ENCODE assay signal across 8 cellular contexts in the genomic region with DNA sequence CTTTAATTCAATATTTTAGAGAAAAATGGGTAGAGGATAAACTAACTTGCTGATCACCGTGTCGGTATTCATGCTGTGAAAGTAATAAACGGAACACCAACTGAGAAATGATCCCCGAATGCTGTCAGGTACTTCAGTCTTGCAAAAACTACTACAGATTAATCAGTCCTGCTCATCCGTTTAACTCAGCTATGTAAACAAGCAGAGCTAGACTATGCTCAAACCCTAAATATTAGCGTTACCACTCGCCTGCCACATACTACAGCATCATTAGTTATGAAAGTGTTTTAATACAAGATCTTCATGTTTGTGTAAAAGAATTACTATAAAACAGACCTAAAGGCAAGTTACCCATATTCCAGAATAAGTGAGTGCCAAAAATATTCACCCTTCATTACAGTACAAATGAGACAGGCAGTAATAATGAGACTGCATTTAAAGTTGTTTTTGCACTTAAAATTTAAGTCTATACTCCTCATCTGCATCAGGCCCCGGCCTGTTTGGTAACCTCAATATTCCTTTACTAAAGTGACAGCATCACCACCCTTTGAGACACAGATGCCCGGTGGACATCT. TPM values are rescaled to one million over a fixed set of nuclear protein-coding genes. Genes with fewer than 3 reads are reported as not detected.
A peak's percentile ranks its signal among the peaks of the same experiment; 100 is the strongest.
DNase-seq lines count a peak whose midpoint lies in the region; ATAC-seq lines count a peak whose summit lies in the region.

No MANE protein-coding gene starts in this region.

- ATAC-seq in effector memory CD8-positive, alpha-beta T cell (replicated peaks): no peak
- no peak for ATAC-seq in GM21737 (IDR thresholded peaks at IDR 0.05; ENCODE audit: unreplicated experiment)

- no peak overlapping the region for H2AK5ac ChIP-seq in neuronal stem cell (ENCODE audit: low read depth, low read length)

- peaks cover 19% of the 10 kb centered on the region for H3K4me1 ChIP-seq in CD4-positive, alpha-beta memory T cell (ENCODE audit: insufficient read depth, low read length)
- H3K4me1 ChIP-seq in neuronal stem cell (ENCODE audit: control insufficient read depth in 2 of 2, insufficient read depth in 1 of 2, low read depth in 1 of 2, low read length in 2 of 2): peaks cover 11 to 16% of the 10 kb centered on the region in 2 donors

- peak overlapping the region in 3 of 7 donors; percentile 33 to 81 (median 72) for H3K27ac Mint-ChIP-seq in CD4-positive, alpha-beta memory T cell
- peak overlapping the region; percentile 62 to 65 for H3K27ac Mint-ChIP-seq in effector memory CD8-positive, alpha-beta T cell

- no peak overlapping the region for H3K27ac ChIP-seq in CD4-positive, alpha-beta memory T cell (ENCODE audit: low read depth, low read length)
- no peak overlapping the region for H3K27ac ChIP-seq in neuronal stem cell (replicated peaks; ENCODE audit: low read length)

- peaks cover 0 to 2% of the 10 kb centered on the region in 2 donors for H3K36me3 Mint-ChIP-seq in CD4-positive, alpha-beta memory T cell
- peaks cover 7% of the 10 kb centered on the region for H3K36me3 Mint-ChIP-seq in effector memory CD8-positive, alpha-beta T cell (ENCODE audit: insufficient read depth)

- H3K27me3 Mint-ChIP-seq in CD4-positive, alpha-beta memory T cell: peaks cover 0 to 3% of the 10 kb centered on the region in 2 donors
- H3K27me3 Mint-ChIP-seq in effector memory CD8-positive, alpha-beta T cell: no peaks in the 10 kb centered on the region

- H3K9me3 Mint-ChIP-seq in CD4-positive, alpha-beta memory T cell: no peaks in the 10 kb centered on the region
- H3K9me3 Mint-ChIP-seq in effector memory CD8-positive, alpha-beta T cell: no peaks in the 10 kb centered on the region

- no peak overlapping the region for H2BK5ac ChIP-seq in neuronal stem cell (ENCODE audit: low read length)

- H3K4me3 Mint-ChIP-seq in CD4-positive, alpha-beta memory T cell: peak overlapping the region; percentile 80 to 88 (median 84)
- H3K4me3 Mint-ChIP-seq in effector memory CD8-positive, alpha-beta T cell: peak overlapping the region; percentile 89 to 91

- H2BK15ac ChIP-seq in neuronal stem cell (ENCODE audit: low read length): no peak overlapping the region

- H3K18ac ChIP-seq in neuronal stem cell (ENCODE audit: low read length): no peak overlapping the region

- H3K9me3 ChIP-seq in CD4-positive, alpha-beta memory T cell (ENCODE audit: control insufficient read depth in 1 of 2, low read length in 2 of 2): no peaks in the 10 kb centered on the region
- H3K9me3 ChIP-seq in MG63 (no peaks in the 10 kb centered on the region), neuronal stem cell (replicated peaks in 1 of 2; ENCODE audit: control insufficient read depth in 2 of 2, insufficient read depth in 1 of 2, low read depth in 1 of 2, low read length in 2 of 2) (no peaks in the 10 kb centered on the region)

- H2BK12ac ChIP-seq in neuronal stem cell (ENCODE audit: low read length): no peak overlapping the region

- H4K8ac ChIP-seq in neuronal stem cell (ENCODE audit: low read depth, low read length): no peak overlapping the region

- no peak overlapping the region for H2BK120ac ChIP-seq in neuronal stem cell (ENCODE audit: low read depth, low read length)

- POLR2A ChIA-PET in CD4-positive, alpha-beta memory T cell (lab: Charles Lee; ENCODE audit: partially characterized antibody): interaction anchor here (1.5 to 2.0 kb wide), 2 partner anchors 163 to 276 kb away, joined by 5 to 9 read pairs; partner anchors contain the start of genes COX15 and CUTC

- no peak for DNase-seq in CD4-positive, alpha-beta memory T cell
- DNase-seq in MG63 (no peak), neuronal stem cell (ENCODE audit: low spot score) (no peak), epidermal melanocyte (ENCODE audit: insufficient read length, low spot score) (no peak), NCI-H2081 treated with DMSO at 0.1 percent for 48 hours (lab: John Stamatoyannopoulos, UW) (no peak)
- DNase-seq in effector memory CD8-positive, alpha-beta T cell: no peak
- no peak for DNase-seq in stimulated activated CD8-positive, alpha-beta memory T cell treated with anti-CD3 and anti-CD28 coated beads, Interleukin-4, amount 100 ng/mL, for 48 hours

- WGBS in neuronal stem cell (ENCODE audit: extremely low coverage in 2 of 2, insufficient read length in 2 of 2, insufficient replicate concordance in 1 of 2), 2 donors: no CpG with 5 or more reads among the region's 9 CpGs

- H4K91ac ChIP-seq in neuronal stem cell (ENCODE audit: low read depth, low read length, poor library complexity): no peak overlapping the region

- intact Hi-C loops in CD4-positive, alpha-beta memory T cell (cut with micrococcal nuclease): loop anchor here (1.0 to 5.0 kb wide), 3 partner anchors 38 to 388 kb away; partner anchors contain the start of genes COX15, CUTC and SLC25A28

- H3K9ac ChIP-seq in neuronal stem cell (ENCODE audit: low read depth, low read length, poor library complexity): no peak overlapping the region

- peak overlapping the region; percentile 61 to 89 for H3K4me3 ChIP-seq in CD4-positive, alpha-beta memory T cell (ENCODE audit: low read length in 2 of 2)
- H3K4me3 ChIP-seq in MG63 (peak overlapping the region; percentile 86), neuronal stem cell (ENCODE audit: low read length in 2 of 2) (peak overlapping the region; percentile 72 to 75)

- H3K4ac ChIP-seq in neuronal stem cell (ENCODE audit: low read length): no peak overlapping the region

- no peaks in the 10 kb centered on the region for H3K36me3 ChIP-seq in CD4-positive, alpha-beta memory T cell (ENCODE audit: insufficient read depth, low read length)
- H3K36me3 ChIP-seq in MG63: 0 out of 2 replicates have a peak, but pooled peaks cover 3% of the 10 kb centered on the region
- H3K36me3 ChIP-seq in neuronal stem cell (replicated peaks in 1 of 2; ENCODE audit: control insufficient read depth in 2 of 2, insufficient read depth in 2 of 2, low read length in 2 of 2): no peaks in the 10 kb centered on the region

- no peak overlapping the region for H3K14ac ChIP-seq in neuronal stem cell (ENCODE audit: low read length)

- H3K27me3 ChIP-seq in CD4-positive, alpha-beta memory T cell (ENCODE audit: insufficient read depth, low read length): no peaks in the 10 kb centered on the region
- no peaks in the 10 kb centered on the region for H3K27me3 ChIP-seq in MG63
- peaks cover 0 to 4% (median 0%) of the 10 kb centered on the region in 3 experiments for H3K27me3 ChIP-seq in neuronal stem cell (ENCODE audit: control insufficient read depth in 3 of 3, insufficient read depth in 3 of 3, low read depth in 1 of 3, low read length in 3 of 3)

- H3K4me1 Mint-ChIP-seq in CD4-positive, alpha-beta memory T cell: peaks cover 19 to 45% (median 27%) of the 10 kb centered on the region in 4 donors
- peaks cover 30 to 32% of the 10 kb centered on the region in 2 donors for H3K4me1 Mint-ChIP-seq in effector memory CD8-positive, alpha-beta T cell (ENCODE audit: low read depth in 2 of 2)

- CTCF ChIA-PET in CD4-positive, alpha-beta memory T cell (lab: Charles Lee; ENCODE audit: partially characterized antibody): interaction anchor here (0.7 to 7.9 kb wide), 14 partner anchors 8 to 163 kb away, joined by 3 to 62 read pairs (median 4); no protein-coding TSS in a partner anchor

- no peaks in the 10 kb centered on the region for H3K79me1 ChIP-seq in neuronal stem cell (ENCODE audit: low read depth, low read length)

- peak overlapping the region; percentile 86 for H3K4me2 ChIP-seq in neuronal stem cell (ENCODE audit: insufficient read depth, low read length, poor library complexity, severe bottlenecking)

- H3K23ac ChIP-seq in neuronal stem cell (ENCODE audit: low read depth, low read length, poor library complexity): no peak overlapping the region

- peak overlapping the region; percentile 94 for H2AFZ ChIP-seq in neuronal stem cell (ENCODE audit: low read length)

RNA-seq across cellular contexts. Expression of gene DNMBP, which starts 1.0 kb away (rescaled TPM):
- 1 to 10 TPM; 3.8 to 4.0 TPM for total RNA-seq in CD4-positive, alpha-beta memory T cell
- 1 to 10 TPM in 1 of 2 donors, not detected in 1; 1.4 TPM for polyA plus RNA-seq in CD4-positive, alpha-beta memory T cell
- 5.4 and 6.5 TPM in 2 replicates for total RNA-seq in MG63 (2014; rRNA removed; shearing (Covaris generic); ENCODE audit: low replicate concordance)
- 20.4 TPM for polyA plus RNA-seq in neuronal stem cell (2013, experiment 1 of 2)
- polyA plus RNA-seq in neuronal stem cell (2013, experiment 2 of 2): 21.0 TPM
